Comparison of ENCODE assay signal across 1 cellular context in genomic region chr4:39638358-39639239, GRCh38.
TF ChIP-seq lines count a peak whose summit lies in the region.

Gene SMIM14 (minus strand): TSS chr4:39638865. CDS start chr4:39605145, 33,720 bp downstream.

TF ChIP-seq in GM12878, 131 proteins besides CTCF, POLR2A, EP300 and RAD21 (continued from another document and continues in another):
- TF ChIP-seq BCLAF1 (IDR thresholded peaks at IDR 0.05) (no peak), HDAC6 (IDR thresholded peaks at IDR 0.05; ENCODE audit: unreplicated experiment) (no peak), ZBED1 (IDR thresholded peaks at IDR 0.05; ENCODE audit: borderline replicate concordance) (no peak), CBFB (IDR thresholded peaks at IDR 0.05; ENCODE audit: low read depth) (peak; percentile 63), MAX (IDR thresholded peaks at IDR 0.05; ENCODE audit: low read depth, low read length) (peak; percentile 72), ZNF217 (IDR thresholded peaks at IDR 0.05) (no peak), SP1 (IDR thresholded peaks at IDR 0.05; ENCODE audit: low read depth, low read length) (peak; percentile 63), WRNIP1 (IDR thresholded peaks at IDR 0.05; ENCODE audit: borderline replicate concordance, low read depth, low read length) (no peak), PKNOX1 (IDR thresholded peaks at IDR 0.05) (peak; percentile 62; the same call in 1 of the 2 replicates), CREB1 (IDR thresholded peaks at IDR 0.05; ENCODE audit: low read depth) (peak; percentile 80; the same call in 1 of the 2 replicates), BCL11A (IDR thresholded peaks at IDR 0.05; ENCODE audit: low read depth, low read length) (peak; percentile 73; the same call in 1 of the 2 replicates), ZZZ3 (IDR thresholded peaks at IDR 0.05; ENCODE audit: control insufficient read depth, insufficient read length, low read depth) (no peak), STAT1 (conservative IDR thresholded peaks at IDR 0.05) (no peak), TCF7 (IDR thresholded peaks at IDR 0.05; ENCODE audit: borderline replicate concordance) (no peak), EED (IDR thresholded peaks at IDR 0.05; ENCODE audit: low read depth) (peak; percentile 92), ZBTB33 (IDR thresholded peaks at IDR 0.05) (no peak), ZNF687 (IDR thresholded peaks at IDR 0.05) (peak; percentile 60), HDGF (IDR thresholded peaks at IDR 0.05) (no peak; the same call in 1 of the 2 replicates), YBX1 (IDR thresholded peaks at IDR 0.05) (no peak), KLF5 (IDR thresholded peaks at IDR 0.05; ENCODE audit: partially characterized antibody) (no peak), IRF5 (IDR thresholded peaks at IDR 0.05; ENCODE audit: borderline replicate concordance) (no peak), JUNB (IDR thresholded peaks at IDR 0.05) (no peak; the same call in 1 of the 2 replicates), IRF4 (IDR thresholded peaks at IDR 0.05; ENCODE audit: low read depth, low read length) (0 out of 2 replicates have a peak, but pooled peaks have one; percentile 58), NBN (IDR thresholded peaks at IDR 0.05) (0 out of 2 replicates have a peak, but pooled peaks have one; percentile 26), SUZ12 (IDR thresholded peaks at IDR 0.05; ENCODE audit: unreplicated experiment) (no peak), EGR1 (IDR thresholded peaks at IDR 0.05; ENCODE audit: borderline replicate concordance in 1 of 2, low read depth in 2 of 2, low read length in 2 of 2) (peak; percentile 85 to 99), PML (IDR thresholded peaks at IDR 0.05; ENCODE audit: low read length) (peak; percentile 90; the same call in 1 of the 2 replicates), SMAD5 (IDR thresholded peaks at IDR 0.05; ENCODE audit: low read depth) (no peak), TBL1XR1 (IDR thresholded peaks at IDR 0.05; ENCODE audit: low read depth, low read length) (peak; percentile 84), ETV6 (conservative IDR thresholded peaks at IDR 0.05 in 1 of 2, IDR thresholded peaks at IDR 0.05 in 1 of 2; ENCODE audit: borderline replicate concordance in 1 of 2, low read depth in 1 of 2) (peak in 1 of 2 experiments; percentile 26; a peak in 1 of 4 replicates), TCF3 (IDR thresholded peaks at IDR 0.05; ENCODE audit: borderline replicate concordance, insufficient read depth, low read depth, low read length) (peak; percentile 75; the same call in 1 of the 2 replicates), CEBPZ (IDR thresholded peaks at IDR 0.05; ENCODE audit: low read depth, low read length) (no peak), USF2 (IDR thresholded peaks at IDR 0.05; ENCODE audit: borderline replicate concordance, low read depth, low read length) (no peak), GATAD2B (conservative IDR thresholded peaks at IDR 0.05; ENCODE audit: low read depth) (peak; percentile 86; the same call in 1 of the 2 replicates), ZNF384 (IDR thresholded peaks at IDR 0.05; ENCODE audit: borderline replicate concordance, low read depth, low read length) (peak; percentile 14; the same call in 1 of the 2 replicates), CHD4 (IDR thresholded peaks at IDR 0.05) (no peak), SMAD1 (IDR thresholded peaks at IDR 0.05; ENCODE audit: low read depth, partially characterized antibody) (no peak), BRCA1 (IDR thresholded peaks at IDR 0.05; ENCODE audit: low read depth, low read length) (no peak), ZBTB4 (CRISPR knock-in tag; IDR thresholded peaks at IDR 0.05) (no peak), RELA (IDR thresholded peaks at IDR 0.05; ENCODE audit: borderline replicate concordance, partially characterized antibody) (no peak), MTA2 (IDR thresholded peaks at IDR 0.05; ENCODE audit: low read depth) (no peak), NR2C2 (IDR thresholded peaks at IDR 0.05; ENCODE audit: borderline replicate concordance, control insufficient read depth, insufficient read length, low read depth) (no peak), NR2C1 (IDR thresholded peaks at IDR 0.05) (peak; percentile 72)
